Comparison of ENCODE assay signal across 1 cellular context in genomic region chr19:35449347-35450043, GRCh38.
TF ChIP-seq lines count a peak whose summit lies in the region.

No MANE protein-coding gene starts in this region.

TF ChIP-seq in GM23338, 12 proteins besides CTCF, POLR2A, EP300 and RAD21:
- TF ChIP-seq, protein P1, sequence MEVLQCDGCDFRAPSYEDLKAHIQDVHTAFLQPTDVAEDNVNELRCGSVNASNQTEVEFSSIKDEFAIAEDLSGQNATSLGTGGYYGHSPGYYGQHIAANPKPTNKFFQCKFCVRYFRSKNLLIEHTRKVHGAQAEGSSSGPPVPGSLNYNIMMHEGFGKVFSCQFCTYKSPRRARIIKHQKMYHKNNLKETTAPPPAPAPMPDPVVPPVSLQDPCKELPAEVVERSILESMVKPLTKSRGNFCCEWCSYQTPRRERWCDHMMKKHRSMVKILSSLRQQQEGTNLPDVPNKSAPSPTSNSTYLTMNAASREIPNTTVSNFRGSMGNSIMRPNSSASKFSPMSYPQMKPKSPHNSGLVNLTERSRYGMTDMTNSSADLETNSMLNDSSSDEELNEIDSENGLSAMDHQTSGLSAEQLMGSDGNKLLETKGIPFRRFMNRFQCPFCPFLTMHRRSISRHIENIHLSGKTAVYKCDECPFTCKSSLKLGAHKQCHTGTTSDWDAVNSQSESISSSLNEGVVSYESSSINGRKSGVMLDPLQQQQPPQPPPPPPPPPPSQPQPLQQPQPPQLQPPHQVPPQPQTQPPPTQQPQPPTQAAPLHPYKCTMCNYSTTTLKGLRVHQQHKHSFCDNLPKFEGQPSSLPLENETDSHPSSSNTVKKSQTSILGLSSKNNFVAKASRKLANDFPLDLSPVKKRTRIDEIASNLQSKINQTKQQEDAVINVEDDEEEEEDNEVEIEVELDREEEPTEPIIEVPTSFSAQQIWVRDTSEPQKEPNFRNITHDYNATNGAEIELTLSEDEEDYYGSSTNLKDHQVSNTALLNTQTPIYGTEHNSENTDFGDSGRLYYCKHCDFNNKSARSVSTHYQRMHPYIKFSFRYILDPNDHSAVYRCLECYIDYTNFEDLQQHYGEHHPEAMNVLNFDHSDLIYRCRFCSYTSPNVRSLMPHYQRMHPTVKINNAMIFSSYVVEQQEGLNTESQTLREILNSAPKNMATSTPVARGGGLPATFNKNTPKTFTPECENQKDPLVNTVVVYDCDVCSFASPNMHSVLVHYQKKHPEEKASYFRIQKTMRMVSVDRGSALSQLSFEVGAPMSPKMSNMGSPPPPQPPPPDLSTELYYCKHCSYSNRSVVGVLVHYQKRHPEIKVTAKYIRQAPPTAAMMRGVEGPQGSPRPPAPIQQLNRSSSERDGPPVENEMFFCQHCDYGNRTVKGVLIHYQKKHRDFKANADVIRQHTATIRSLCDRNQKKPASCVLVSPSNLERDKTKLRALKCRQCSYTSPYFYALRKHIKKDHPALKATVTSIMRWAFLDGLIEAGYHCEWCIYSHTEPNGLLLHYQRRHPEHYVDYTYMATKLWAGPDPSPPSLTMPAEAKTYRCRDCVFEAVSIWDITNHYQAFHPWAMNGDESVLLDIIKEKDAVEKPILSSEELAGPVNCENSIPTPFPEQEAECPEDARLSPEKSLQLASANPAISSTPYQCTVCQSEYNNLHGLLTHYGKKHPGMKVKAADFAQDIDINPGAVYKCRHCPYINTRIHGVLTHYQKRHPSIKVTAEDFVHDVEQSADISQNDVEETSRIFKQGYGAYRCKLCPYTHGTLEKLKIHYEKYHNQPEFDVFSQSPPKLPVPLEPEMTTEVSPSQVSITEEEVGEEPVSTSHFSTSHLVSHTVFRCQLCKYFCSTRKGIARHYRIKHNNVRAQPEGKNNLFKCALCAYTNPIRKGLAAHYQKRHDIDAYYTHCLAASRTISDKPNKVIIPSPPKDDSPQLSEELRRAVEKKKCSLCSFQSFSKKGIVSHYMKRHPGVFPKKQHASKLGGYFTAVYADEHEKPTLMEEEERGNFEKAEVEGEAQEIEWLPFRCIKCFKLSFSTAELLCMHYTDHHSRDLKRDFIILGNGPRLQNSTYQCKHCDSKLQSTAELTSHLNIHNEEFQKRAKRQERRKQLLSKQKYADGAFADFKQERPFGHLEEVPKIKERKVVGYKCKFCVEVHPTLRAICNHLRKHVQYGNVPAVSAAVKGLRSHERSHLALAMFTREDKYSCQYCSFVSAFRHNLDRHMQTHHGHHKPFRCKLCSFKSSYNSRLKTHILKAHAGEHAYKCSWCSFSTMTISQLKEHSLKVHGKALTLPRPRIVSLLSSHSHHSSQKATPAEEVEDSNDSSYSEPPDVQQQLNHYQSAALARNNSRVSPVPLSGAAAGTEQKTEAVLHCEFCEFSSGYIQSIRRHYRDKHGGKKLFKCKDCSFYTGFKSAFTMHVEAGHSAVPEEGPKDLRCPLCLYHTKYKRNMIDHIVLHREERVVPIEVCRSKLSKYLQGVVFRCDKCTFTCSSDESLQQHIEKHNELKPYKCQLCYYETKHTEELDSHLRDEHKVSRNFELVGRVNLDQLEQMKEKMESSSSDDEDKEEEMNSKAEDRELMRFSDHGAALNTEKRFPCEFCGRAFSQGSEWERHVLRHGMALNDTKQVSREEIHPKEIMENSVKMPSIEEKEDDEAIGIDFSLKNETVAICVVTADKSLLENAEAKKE (CRISPR knock-in tag; IDR thresholded peaks at IDR 0.05) = no peak
- TF ChIP-seq EZH2phosphoT487 (IDR thresholded peaks at IDR 0.05; ENCODE audit: unreplicated experiment) = no peak
- no peak for TF ChIP-seq REST (IDR thresholded peaks at IDR 0.05; ENCODE audit: unreplicated experiment)
- TF ChIP-seq, protein P2, sequence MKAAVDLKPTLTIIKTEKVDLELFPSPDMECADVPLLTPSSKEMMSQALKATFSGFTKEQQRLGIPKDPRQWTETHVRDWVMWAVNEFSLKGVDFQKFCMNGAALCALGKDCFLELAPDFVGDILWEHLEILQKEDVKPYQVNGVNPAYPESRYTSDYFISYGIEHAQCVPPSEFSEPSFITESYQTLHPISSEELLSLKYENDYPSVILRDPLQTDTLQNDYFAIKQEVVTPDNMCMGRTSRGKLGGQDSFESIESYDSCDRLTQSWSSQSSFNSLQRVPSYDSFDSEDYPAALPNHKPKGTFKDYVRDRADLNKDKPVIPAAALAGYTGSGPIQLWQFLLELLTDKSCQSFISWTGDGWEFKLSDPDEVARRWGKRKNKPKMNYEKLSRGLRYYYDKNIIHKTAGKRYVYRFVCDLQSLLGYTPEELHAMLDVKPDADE (IDR thresholded peaks at IDR 0.05) = no peak
- TF ChIP-seq CREB1 (CRISPR knock-in tag; IDR thresholded peaks at IDR 0.05; ENCODE audit: low read depth) = no peak
- no peak for TF ChIP-seq POLR2AphosphoS5 (IDR thresholded peaks at IDR 0.05; ENCODE audit: low read depth)
- TF ChIP-seq ZNF331 (CRISPR knock-in tag; IDR thresholded peaks at IDR 0.05; ENCODE audit: low read depth) = no peak
